9 cellular contexts compared by ENCODE assay signal in genomic region chr7:155466814-155467675, GRCh38. TPM values are rescaled to one million over a fixed set of nuclear protein-coding genes. Genes with fewer than 3 reads are reported as not detected.
DNase-seq lines count a peak whose midpoint lies in the region; ATAC-seq, FAIRE-seq and TF ChIP-seq lines count a peak whose summit lies in the region.
"Had no signal": no experiment of that assay in that cellular context is flagged by ENCODE, and none has a peak within 500 bp of the region (broad histone marks: within the 10 kb centered on the region; RNA-seq: fewer than 3 reads in every experiment).

No MANE protein-coding gene starts in this region.

- H2AFZ ChIP-seq in endothelial cell of umbilical vein (ENCODE audit: low read depth, low read length) (no peak overlapping the region), mammary epithelial cell (ENCODE audit: low read depth, low read length) (no peak overlapping the region)

- H3K27ac ChIP-seq in endothelial cell of umbilical vein (ENCODE audit: insufficient read depth, low read depth, low read length) (no peak overlapping the region), mammary epithelial cell (ENCODE audit: insufficient read depth, low read depth, low read length) (no peak overlapping the region)

- H3K4me3 Mint-ChIP-seq in stimulated activated effector memory CD8-positive, alpha-beta T cell treated with anti-CD3 and anti-CD28 coated beads, Interleukin-12 subunit alpha, Interleukin-12 subunit beta, amount 100 ng/mL, for 72 hours = peak overlapping the region; percentile 21

- POLR2A ChIA-PET in endothelial cell of umbilical vein (lab: Charles Lee) = no interaction called here

- H3K79me2 ChIP-seq in endothelial cell of umbilical vein (ENCODE audit: control insufficient read depth, insufficient read depth, low read length) (no peaks in the 10 kb centered on the region), mammary epithelial cell (ENCODE audit: insufficient read depth, low read length) (no peaks in the 10 kb centered on the region)

- CTCF ChIA-PET in endothelial cell of umbilical vein (lab: Charles Lee) = no interaction called here
- CTCF ChIA-PET in mammary epithelial cell (lab: Charles Lee; ENCODE audit: low non-redundant PET) = no interaction called here

- no peak for FAIRE-seq in endothelial cell of umbilical vein (lab: Jason Lieb, UNC)
- FAIRE-seq: GM18507 had no signal

- H3K4me2 ChIP-seq in endothelial cell of umbilical vein (ENCODE audit: insufficient read depth, low read length) (no peak overlapping the region), mammary epithelial cell (ENCODE audit: insufficient read depth, low read depth, low read length) (no peak overlapping the region)

- TF ChIP-seq CTCF in endothelial cell of umbilical vein (IDR thresholded peaks at IDR 0.05; ENCODE audit: extremely low read depth in 1 of 2, insufficient read depth in 1 of 2, low read depth in 1 of 2, low read length in 2 of 2) = peak in 1 of 2 donors; percentile 29
- TF ChIP-seq CTCF in mammary epithelial cell (conservative IDR thresholded peaks at IDR 0.05 in 1 of 2, IDR thresholded peaks at IDR 0.05 in 1 of 2; ENCODE audit: extremely low read depth in 1 of 2, insufficient read depth in 1 of 2, low read depth in 1 of 2, low read length in 2 of 2) = no peak

- no peaks in the 10 kb centered on the region for H3K9me3 Mint-ChIP-seq in stimulated activated effector memory CD8-positive, alpha-beta T cell treated with anti-CD3 and anti-CD28 coated beads, Interleukin-12 subunit alpha, Interleukin-12 subunit beta, amount 100 ng/mL, for 72 hours

- H3K9me1 ChIP-seq in endothelial cell of umbilical vein (replicated peaks; ENCODE audit: control insufficient read depth, extremely low read depth, insufficient read depth, low read length) = no peaks in the 10 kb centered on the region

- H3K9ac ChIP-seq in endothelial cell of umbilical vein (replicated peaks; ENCODE audit: extremely low read depth, insufficient read depth, low read length) (no peak overlapping the region), mammary epithelial cell (ENCODE audit: insufficient read depth, low read length) (no peak overlapping the region)

- H3K36me3 ChIP-seq in endothelial cell of umbilical vein (ENCODE audit: control insufficient read depth in 2 of 2, extremely low read depth in 1 of 2, insufficient read depth in 2 of 2, low read length in 2 of 2) = no peaks in the 10 kb centered on the region
- H3K36me3 ChIP-seq in mammary epithelial cell (ENCODE audit: insufficient read depth, low read length) = no peaks in the 10 kb centered on the region

- BruUV-seq in endothelial cell of umbilical vein (replicated peaks; lab: Mats Ljungman, UMichigan) (no TSS peak), mammary epithelial cell (replicated peaks; lab: Mats Ljungman, UMichigan) (no TSS peak)

- H3K27ac Mint-ChIP-seq in stimulated activated effector memory CD8-positive, alpha-beta T cell treated with anti-CD3 and anti-CD28 coated beads, Interleukin-12 subunit alpha, Interleukin-12 subunit beta, amount 100 ng/mL, for 72 hours = no peak overlapping the region

- peak; percentile 49 for DNase-seq in COLO668 (lab: John Stamatoyannopoulos, UW; ENCODE audit: unreplicated experiment)
- DNase-seq in NCI-H1417 treated with DMSO at 0.1 percent for 48 hours (lab: John Stamatoyannopoulos, UW) = peak; percentile 28
- DNase-seq in endothelial cell of umbilical vein (ENCODE audit: low read depth, low spot score) = no peak
- no peak for DNase-seq in stimulated activated effector memory CD8-positive, alpha-beta T cell treated with anti-CD3 and anti-CD28 coated beads, Interleukin-12 subunit alpha, Interleukin-12 subunit beta, amount 100 ng/mL, for 72 hours (ENCODE audit: low spot score in 2 of 2)
- no peak for DNase-seq in mammary epithelial cell
- no peak for DNase-seq in H4 (ENCODE audit: low spot score)

- H3K27me3 ChIP-seq in endothelial cell of umbilical vein (ENCODE audit: control insufficient read depth in 2 of 2, insufficient read depth in 2 of 2, low read length in 2 of 2) (peaks cover 83 to 100% of the 10 kb centered on the region in 2 experiments), mammary epithelial cell (ENCODE audit: insufficient read depth, low read length) (peaks cover 85% of the 10 kb centered on the region)

- H3K4me1 ChIP-seq in endothelial cell of umbilical vein (ENCODE audit: control insufficient read depth, extremely low read depth, insufficient read depth, low read length) (no peaks in the 10 kb centered on the region), mammary epithelial cell (ENCODE audit: insufficient read depth, low read length) (peaks cover under 1% of the 10 kb centered on the region)

- H3K36me3 Mint-ChIP-seq in stimulated activated effector memory CD8-positive, alpha-beta T cell treated with anti-CD3 and anti-CD28 coated beads, Interleukin-12 subunit alpha, Interleukin-12 subunit beta, amount 100 ng/mL, for 72 hours = no peaks in the 10 kb centered on the region

- in situ Hi-C loops in mammary epithelial cell (cut with MboI; ENCODE audit: low sequenced_read_pairs in 2 of 2) = no loop called here

- H4K20me1 ChIP-seq in endothelial cell of umbilical vein (replicated peaks; ENCODE audit: control insufficient read depth, extremely low read depth, insufficient read depth, low read length) (no peaks in the 10 kb centered on the region), mammary epithelial cell (ENCODE audit: insufficient read depth, low read length) (peaks cover 2% of the 10 kb centered on the region)

- TF ChIP-seq POLR2A in endothelial cell of umbilical vein (IDR thresholded peaks at IDR 0.05; ENCODE audit: low read depth, low read length) = no peak

- 16% methylated on average over 37 of the region's 76 CpGs for WGBS in mammary epithelial cell (ENCODE audit: low coverage, missing lambda C conversion rate)

- intact Hi-C loops in endothelial cell of umbilical vein (cut with micrococcal nuclease) (no loop called here), mammary epithelial cell (cut with micrococcal nuclease) (no loop called here)

- peaks cover 15% of the 10 kb centered on the region for H3K4me1 Mint-ChIP-seq in stimulated activated effector memory CD8-positive, alpha-beta T cell treated with anti-CD3 and anti-CD28 coated beads, Interleukin-12 subunit alpha, Interleukin-12 subunit beta, amount 100 ng/mL, for 72 hours

- H3K9me3 ChIP-seq in endothelial cell of umbilical vein (replicated peaks; ENCODE audit: control insufficient read depth, insufficient read depth, low read length) (no peaks in the 10 kb centered on the region), mammary epithelial cell (replicated peaks; ENCODE audit: insufficient read depth, low read length) (no peaks in the 10 kb centered on the region)

- dilution Hi-C loops in endothelial cell of umbilical vein (cut with MboI; ENCODE audit: extremely low pct_ligation_motif_present, low sequenced_read_pairs) = no loop called here
- dilution Hi-C loops in mammary epithelial cell (cut with HindIII; ENCODE audit: low sequenced_read_pairs) = no loop called here

- ATAC-seq in GM19463 (IDR thresholded peaks at IDR 0.05; ENCODE audit: unreplicated experiment) (peak; percentile 57), GM21390 (IDR thresholded peaks at IDR 0.05; ENCODE audit: unreplicated experiment) (no peak)
- peak; percentile 65 for ATAC-seq in stimulated activated effector memory CD8-positive, alpha-beta T cell treated with anti-CD3 and anti-CD28 coated beads, Interleukin-12 subunit alpha, Interleukin-12 subunit beta, amount 100 ng/mL, for 72 hours

- H3K4me3 ChIP-seq in endothelial cell of umbilical vein (replicated peaks in 1 of 3; ENCODE audit: insufficient read depth in 1 of 3, low read depth in 1 of 3, low read length in 3 of 3) (no peak overlapping the region), mammary epithelial cell (replicated peaks in 1 of 3; ENCODE audit: insufficient read depth in 1 of 3, low read depth in 2 of 3, low read length in 3 of 3) (no peak overlapping the region)

TF ChIP-seq in endothelial cell of umbilical vein, 7 proteins besides CTCF, POLR2A, EP300 and RAD21:
- TF ChIP-seq EZH2 (IDR thresholded peaks at IDR 0.05; ENCODE audit: borderline replicate concordance, low read depth, low read length, severe bottlenecking) = peak; percentile 94
- no peak for TF ChIP-seq JUN (IDR thresholded peaks at IDR 0.05; ENCODE audit: borderline replicate concordance, insufficient read depth, insufficient read length, low read depth)
TF ChIP-seq in endothelial cell of umbilical vein: peak in this region for 1.

RNA-seq across cellular contexts. Expression of gene EN2, which starts 9.1 kb away (rescaled TPM):
- total RNA-seq in endothelial cell of umbilical vein (not detected in 2 replicates), mammary epithelial cell (under 1 TPM; 0.17 to 0.26 TPM)
- polyA plus RNA-seq in endothelial cell of umbilical vein (not detected in 2 replicates), mammary epithelial cell (not detected)
- not detected in 2 replicates for polyA plus RNA-seq in endothelial cell of umbilical vein (2011; cell fraction: cytosol; rRNA removed)
- polyA plus RNA-seq in endothelial cell of umbilical vein (2011; cell fraction: nucleus; rRNA removed) = not detected in 2 replicates
- polyA plus RNA-seq in endothelial cell of umbilical vein (2012) = not detected in 2 replicates
- polyA minus RNA-seq in endothelial cell of umbilical vein (not detected in 2 replicates), mammary epithelial cell (not detected)
- not detected for polyA minus RNA-seq in endothelial cell of umbilical vein (2011; cell fraction: cytosol; rRNA and poly(A)+ RNA removed)
- polyA minus RNA-seq in endothelial cell of umbilical vein (2011; cell fraction: nucleus; rRNA and poly(A)+ RNA removed) = not detected in 2 replicates
- total RNA-seq in H4 (2014; rRNA removed; shearing (Covaris generic)) = 0.16 and 0.29 TPM in 2 replicates

Comparison
In these comparisons a context has a peak if more than half of its experiments do, and no peak if none do; other contexts are left out.
1. DNase-seq: peak in COLO668 (single experiment) and NCI-H1417 treated with DMSO at 0.1 percent for 48 hours (single experiment); none in endothelial cell of umbilical vein (single experiment), stimulated activated effector memory CD8-positive, alpha-beta T cell treated with anti-CD3 and anti-CD28 coated beads, Interleukin-12 subunit alpha, Interleukin-12 subunit beta, amount 100 ng/mL, for 72 hours (0 of 2), mammary epithelial cell (single experiment) and H4 (single experiment).